ENCODE assay signal across 1 cellular context in genomic region chr16:27402964-27403600, GRCh38.
TF ChIP-seq lines count a peak whose summit lies in the region.

No MANE protein-coding gene starts in this region.

TF ChIP-seq in GM12878, 131 proteins besides CTCF, POLR2A, EP300 and RAD21 (continued from another document):
- TF ChIP-seq REST (IDR thresholded peaks at IDR 0.05; ENCODE audit: low read depth, low read length) = no peak
- no peak; the same call in 1 of the 2 replicates for TF ChIP-seq TARDBP (IDR thresholded peaks at IDR 0.05; ENCODE audit: borderline replicate concordance)
- no peak for TF ChIP-seq FOXM1 (IDR thresholded peaks at IDR 0.05; ENCODE audit: low read depth, low read length)
- TF ChIP-seq NFXL1 (IDR thresholded peaks at IDR 0.05; ENCODE audit: borderline replicate concordance) = no peak
- TF ChIP-seq, protein P1, sequence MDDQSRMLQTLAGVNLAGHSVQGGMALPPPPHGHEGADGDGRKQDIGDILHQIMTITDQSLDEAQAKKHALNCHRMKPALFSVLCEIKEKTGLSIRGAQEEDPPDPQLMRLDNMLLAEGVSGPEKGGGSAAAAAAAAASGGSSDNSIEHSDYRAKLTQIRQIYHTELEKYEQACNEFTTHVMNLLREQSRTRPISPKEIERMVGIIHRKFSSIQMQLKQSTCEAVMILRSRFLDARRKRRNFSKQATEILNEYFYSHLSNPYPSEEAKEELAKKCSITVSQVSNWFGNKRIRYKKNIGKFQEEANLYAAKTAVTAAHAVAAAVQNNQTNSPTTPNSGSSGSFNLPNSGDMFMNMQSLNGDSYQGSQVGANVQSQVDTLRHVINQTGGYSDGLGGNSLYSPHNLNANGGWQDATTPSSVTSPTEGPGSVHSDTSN (IDR thresholded peaks at IDR 0.05; ENCODE audit: insufficient replicate concordance, low read depth, low read length) = no peak
- TF ChIP-seq CHD4 (IDR thresholded peaks at IDR 0.05) = no peak
- 0 out of 2 replicates have a peak, but pooled peaks have one; percentile 19 for TF ChIP-seq TBL1XR1 (IDR thresholded peaks at IDR 0.05; ENCODE audit: low read depth, low read length)
- no peak for TF ChIP-seq CBX5 (IDR thresholded peaks at IDR 0.05; ENCODE audit: low read depth)
- no peak for TF ChIP-seq HDGF (IDR thresholded peaks at IDR 0.05)
- no peak for TF ChIP-seq FOS (IDR thresholded peaks at IDR 0.05; ENCODE audit: borderline replicate concordance, extremely low read depth, insufficient read length)
- no peak for TF ChIP-seq SRF (IDR thresholded peaks at IDR 0.05; ENCODE audit: low read depth in 2 of 2, low read length in 2 of 2)
